In the genomic region with DNA sequence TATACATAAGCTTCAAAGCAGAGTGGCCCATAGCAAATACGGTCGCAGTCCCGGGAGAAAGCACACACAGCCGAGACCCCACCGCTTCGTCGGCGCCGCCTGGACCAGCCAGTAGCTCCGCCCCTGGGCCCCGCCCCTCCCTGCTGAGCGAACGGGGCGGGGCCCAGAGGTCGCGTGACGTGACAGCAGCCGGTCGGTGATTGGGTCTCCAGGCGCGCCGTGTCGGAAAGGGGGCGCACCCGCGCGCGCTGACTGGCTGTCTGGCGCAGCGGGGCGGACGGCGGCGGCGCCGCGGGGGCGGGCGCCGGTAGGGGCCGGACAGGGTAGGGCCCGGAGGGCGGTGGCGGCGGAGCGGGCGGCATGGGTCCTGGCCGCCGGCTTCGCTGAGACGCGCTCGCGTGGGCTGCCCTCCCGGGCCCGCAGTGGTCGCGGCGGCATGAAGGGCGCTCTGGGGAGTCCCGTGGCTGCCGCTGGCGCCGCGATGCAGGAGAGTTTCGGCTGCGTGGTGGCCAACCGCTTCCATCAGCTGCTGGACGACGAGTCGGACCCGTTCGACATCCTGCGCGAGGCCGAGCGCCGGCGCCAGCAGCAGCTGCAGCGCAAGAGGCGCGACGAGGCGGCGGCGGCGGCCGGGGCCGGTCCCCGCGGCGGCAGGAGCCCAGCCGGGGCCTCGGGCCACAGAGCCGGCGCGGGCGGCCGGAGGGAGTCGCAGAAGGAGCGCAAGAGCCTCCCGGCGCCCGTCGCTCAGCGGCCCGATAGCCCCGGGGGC, we compare ENCODE assay signal across 8 cellular contexts. TPM values are rescaled to one million over a fixed set of nuclear protein-coding genes. Genes with fewer than 3 reads are reported as not detected.
DNase-seq lines count a peak whose midpoint lies in the region; ATAC-seq and TF ChIP-seq lines count a peak whose summit lies in the region.

A gene with protein sequence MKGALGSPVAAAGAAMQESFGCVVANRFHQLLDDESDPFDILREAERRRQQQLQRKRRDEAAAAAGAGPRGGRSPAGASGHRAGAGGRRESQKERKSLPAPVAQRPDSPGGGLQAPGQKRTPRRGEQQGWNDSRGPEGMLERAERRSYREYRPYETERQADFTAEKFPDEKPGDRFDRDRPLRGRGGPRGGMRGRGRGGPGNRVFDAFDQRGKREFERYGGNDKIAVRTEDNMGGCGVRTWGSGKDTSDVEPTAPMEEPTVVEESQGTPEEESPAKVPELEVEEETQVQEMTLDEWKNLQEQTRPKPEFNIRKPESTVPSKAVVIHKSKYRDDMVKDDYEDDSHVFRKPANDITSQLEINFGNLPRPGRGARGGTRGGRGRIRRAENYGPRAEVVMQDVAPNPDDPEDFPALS (plus strand): TSS at position 326 of the 769 bp plus-strand sequence. CDS start 111 bp downstream, at position 437.

- no peak within 1 kb of the TSS for H3K27ac ChIP-seq in ACC112 (ENCODE audit: low read depth, low read length)
- peak within 1 kb of the TSS; percentile 62 for H3K27ac ChIP-seq in VCaP
- peak within 1 kb of the TSS; percentile 63 for H3K27ac ChIP-seq in smooth muscle cell (ENCODE audit: low read depth)

- H3K4me3 ChIP-seq in ACC112 (ENCODE audit: low read depth, low read length) (peak within 1 kb of the TSS; percentile 95), smooth muscle cell (peak within 1 kb of the TSS; percentile 79)

- ATAC-seq in GM18870 (IDR thresholded peaks at IDR 0.05; ENCODE audit: unreplicated experiment) (peak; percentile 67), HG03108 (IDR thresholded peaks at IDR 0.05; ENCODE audit: unreplicated experiment) (peak; percentile 96)

- H3K27me3 ChIP-seq in ACC112 (ENCODE audit: insufficient read depth, low read length) (no peaks in the 10 kb centered on the region), smooth muscle cell (ENCODE audit: low read depth) (no peaks in the 10 kb centered on the region)

- no peak for TF ChIP-seq CTCF in VCaP (conservative IDR thresholded peaks at IDR 0.05)
- TF ChIP-seq CTCF in smooth muscle cell (IDR thresholded peaks at IDR 0.05; ENCODE audit: borderline replicate concordance, insufficient read depth, poor library complexity, severe bottlenecking), result no peak

- H3K79me2 ChIP-seq in ACC112 (ENCODE audit: control insufficient read depth, insufficient read depth, low read length, unreplicated experiment), result peaks cover 16% of the 10 kb centered on the region
- H3K79me2 ChIP-seq in smooth muscle cell (ENCODE audit: low read depth), result peaks cover 32% of the 10 kb centered on the region

- DNase-seq in NCI-H2171 treated with DMSO at 0.1 percent for 48 hours (lab: John Stamatoyannopoulos, UW), result peak; percentile 93
- DNase-seq in T47D (ENCODE audit: low read depth in 1 of 2, low spot score in 1 of 2), result peak; percentile 92 to 95
- DNase-seq in iPS-NIHi7 (ENCODE audit: extremely low spot score), result peak; percentile 99
- peak; percentile 84 for DNase-seq in smooth muscle cell (lab: John Stamatoyannopoulos, UW; ENCODE audit: unreplicated experiment)

- in situ Hi-C loops in T47D (cut with HindIII; ENCODE audit: low pct_unique_long_range_greater_than_20kb, low sequenced_read_pairs), result no loop called here

- 1% methylated on average over 58 of the region's 108 CpGs for WGBS in smooth muscle cell (ENCODE audit: low lambda C conversion rate)

- H3K36me3 ChIP-seq in ACC112 (ENCODE audit: insufficient read depth, low read length) (no peaks in the 10 kb centered on the region), smooth muscle cell (ENCODE audit: low read depth) (no peaks in the 10 kb centered on the region)

- no peaks in the 10 kb centered on the region for H3F3A ChIP-seq in smooth muscle cell (ENCODE audit: low read depth)

- H2AFZ ChIP-seq in ACC112 (ENCODE audit: low read length, unreplicated experiment) (peak within 1 kb of the TSS; percentile 93), smooth muscle cell (ENCODE audit: low read depth) (peak within 1 kb of the TSS; percentile 99)

- H3K4me1 ChIP-seq in ACC112 (ENCODE audit: control insufficient read depth, insufficient read depth, low read length, unreplicated experiment), result peaks cover 25% of the 10 kb centered on the region
- no peaks in the 10 kb centered on the region for H3K4me1 ChIP-seq in smooth muscle cell (ENCODE audit: low read depth)

- H4K20me1 ChIP-seq in smooth muscle cell (ENCODE audit: low read depth), result peaks cover 29% of the 10 kb centered on the region

- H3K4me2 ChIP-seq in smooth muscle cell, result peak within 1 kb of the TSS; percentile 96

- H3K9ac ChIP-seq in smooth muscle cell (ENCODE audit: low read depth), result peak within 1 kb of the TSS; percentile 71

- no peaks in the 10 kb centered on the region for H3K9me3 ChIP-seq in smooth muscle cell (replicated peaks; ENCODE audit: low read depth)

RNA-seq across cellular contexts. Expression of the gene that starts here (rescaled TPM):
- total RNA-seq in smooth muscle cell, result 12.1 and 13.5 TPM in 2 replicates
- polyA plus RNA-seq in smooth muscle cell, result 26.8 and 28.9 TPM in 2 replicates
